27 cellular contexts compared by ENCODE assay signal in genomic region chr9:35974800-35975199, GRCh38.
"Had no signal": no experiment of that assay in that cellular context is flagged by ENCODE, and none has a peak within 500 bp of the region (broad histone marks: within the 10 kb centered on the region; RNA-seq: fewer than 3 reads in every experiment).

No MANE protein-coding gene starts in this region.

- ATAC-seq: stimulated activated effector memory CD8-positive, alpha-beta T cell treated with anti-CD3 and anti-CD28 coated beads, Interleukin-12 subunit alpha, Interleukin-12 subunit beta, amount 100 ng/mL, for 72 hours; stimulated activated memory B cell treated with anti-CD40 and anti-IgM and Interleukin-4, amounts not matched to agents 10 μg/mL and 1 μg/mL and 100 μg/mL, for 72 hours; stimulated activated naive B cell treated with anti-CD40 and anti-IgM and Interleukin-4, amounts not matched to agents 10 μg/mL and 1 μg/mL and 100 μg/mL, for 72 hours; stimulated activated naive CD8-positive, alpha-beta T cell treated with anti-CD3 and anti-CD28 coated beads, Interleukin-15, amount 100 ng/mL, for 72 hours; stimulated activated naive CD8-positive, alpha-beta T cell treated with anti-CD3 and anti-CD28 coated beads, Interleukin-15, Interleukin-2, amounts not matched to agents 100 U/mL and 50 U/mL, for 24 hours; upper lobe of right lung had no signal

- H3K27ac ChIP-seq: stomach, suprapubic skin, testis, thoracic aorta, thyroid gland, tibial artery, tibial nerve, transverse colon, upper lobe of left lung, upper lobe of right lung, uterus, vagina had no signal

- H3K36me3 ChIP-seq: stomach, suprapubic skin, thoracic aorta, thyroid gland, tibial artery, tibial nerve, upper lobe of left lung, upper lobe of right lung, uterus, vagina had no signal

- FAIRE-seq: urothelium cell line had no signal

- H3K4me3 ChIP-seq: stomach, suprapubic skin, testis, thoracic aorta, thyroid gland, tibial artery, tibial nerve, transverse colon, upper lobe of left lung, upper lobe of right lung, uterus, vagina had no signal

- H3K9me3 ChIP-seq: testis, thyroid gland, upper lobe of right lung, vagina had no signal

- DNase-seq: stimulated activated CD4-positive, alpha-beta T cell treated with anti-CD3 and anti-CD28 coated beads, Interleukin-2, amount 100 ng/mL, for 48 hours; stimulated activated CD4-positive, alpha-beta T cell treated with anti-CD3 and anti-CD28 coated beads, Interleukin-4, amount 100 ng/mL, for 1 hour; stimulated activated CD4-positive, alpha-beta T cell treated with anti-CD3 and anti-CD28 coated beads, Interleukin-4, amount 100 ng/mL, for 24 hours; stimulated activated CD4-positive, alpha-beta T cell treated with anti-CD3 and anti-CD28 coated beads, Interleukin-4, amount 100 ng/mL, for 4 hours; stimulated activated CD8-positive, alpha-beta memory T cell treated with anti-CD3 and anti-CD28 coated beads, Interleukin-4, amount 100 ng/mL, for 48 hours; stimulated activated naive B cell treated with anti-CD40 and anti-IgM and Interleukin-4, amounts not matched to agents 10 μg/mL and 1 μg/mL and 100 μg/mL, for 72 hours; stimulated activated naive CD4-positive, alpha-beta T cell; stimulated activated naive CD4-positive, alpha-beta T cell treated with Interleukin-2 at 50 U/mL for 16 hours; stimulated activated naive CD8-positive, alpha-beta T cell treated with anti-CD3 and anti-CD28 coated beads, Interleukin-15, amount 100 ng/mL, for 72 hours; stimulated activated naive CD8-positive, alpha-beta T cell treated with anti-CD3 and anti-CD28 coated beads, Interleukin-15, Interleukin-2, amounts not matched to agents 100 U/mL and 50 U/mL, for 24 hours; stomach; substantia nigra; testis; thyroid gland; tibial artery; transverse colon; trophoblast cell; upper lobe of left lung; upper lobe of right lung; uterus had no signal

- H3K4me1 ChIP-seq: stomach, testis, thyroid gland, upper lobe of left lung, upper lobe of right lung, uterus, vagina had no signal
